In genomic region chr14:50532502-50533313, GRCh38 we compare ENCODE assay signal across 1 cellular context.
TF ChIP-seq lines count a peak whose summit lies in the region.

Gene MAP4K5 (minus strand): TSS chr14:50532569. CDS start chr14:50532049, 520 bp downstream.

TF ChIP-seq in HepG2, 621 proteins besides CTCF, POLR2A, EP300 and RAD21 (continued from another document and continues in another):
- peak; percentile 3; the same call in 1 of the 2 replicates for TF ChIP-seq EED (CRISPR knock-in tag; IDR thresholded peaks at IDR 0.05)
- TF ChIP-seq ERF (CRISPR knock-in tag; IDR thresholded peaks at IDR 0.05), result peak; percentile 62; the same call in 1 of the 2 replicates
- no peak for TF ChIP-seq NR3C1 (CRISPR knock-in tag; IDR thresholded peaks at IDR 0.05)
- TF ChIP-seq RFX3 (CRISPR knock-in tag; IDR thresholded peaks at IDR 0.05), result no peak
- TF ChIP-seq SRSF1 (optimal IDR thresholded peaks at IDR 0.05; ENCODE audit: low read depth, low read length), result no peak
- peak; percentile 63; the same call in 1 of the 2 replicates for TF ChIP-seq ZBTB14 (CRISPR knock-in tag; IDR thresholded peaks at IDR 0.05)
- no peak for TF ChIP-seq ELK4 (CRISPR knock-in tag; IDR thresholded peaks at IDR 0.05; ENCODE audit: borderline replicate concordance)
- TF ChIP-seq TEF (CRISPR knock-in tag; IDR thresholded peaks at IDR 0.05), result no peak
- no peak; the same call in 1 of the 2 replicates for TF ChIP-seq ZNF773 (CRISPR knock-in tag; IDR thresholded peaks at IDR 0.05; ENCODE audit: borderline replicate concordance)
- TF ChIP-seq ZNF160 (CRISPR knock-in tag; IDR thresholded peaks at IDR 0.05), result no peak; the same call in 1 of the 2 replicates
- 0 out of 2 replicates have a peak, but pooled peaks have one; percentile 19 for TF ChIP-seq RFXANK (CRISPR knock-in tag; IDR thresholded peaks at IDR 0.05)
- TF ChIP-seq SOX6 (IDR thresholded peaks at IDR 0.05), result no peak
- TF ChIP-seq SOX6 (CRISPR knock-in tag; IDR thresholded peaks at IDR 0.05), result no peak; the same call in 1 of the 2 replicates
- 0 out of 2 replicates have a peak, but pooled peaks have one; percentile 26 for TF ChIP-seq SIX4 (CRISPR knock-in tag; IDR thresholded peaks at IDR 0.05)
- peak; percentile 22; the same call in 1 of the 2 replicates for TF ChIP-seq RARA (CRISPR knock-in tag; IDR thresholded peaks at IDR 0.05)
- no peak for TF ChIP-seq KDM1A (CRISPR knock-in tag; IDR thresholded peaks at IDR 0.05)
- no peak for TF ChIP-seq NBN (conservative IDR thresholded peaks at IDR 0.05)
- no peak for TF ChIP-seq ZNF484 (CRISPR knock-in tag; IDR thresholded peaks at IDR 0.05; ENCODE audit: borderline replicate concordance, low read depth)
- peak; percentile 21 for TF ChIP-seq U2AF1 (optimal IDR thresholded peaks at IDR 0.05; ENCODE audit: low read depth, low read length)
- TF ChIP-seq ZNF431 (CRISPR knock-in tag; IDR thresholded peaks at IDR 0.05; ENCODE audit: borderline replicate concordance, low read depth), result no peak
- peak; percentile 70; the same call in 1 of the 2 replicates for TF ChIP-seq SALL1 (CRISPR knock-in tag; IDR thresholded peaks at IDR 0.05)
- no peak for TF ChIP-seq ZFYVE20 (CRISPR knock-in tag; IDR thresholded peaks at IDR 0.05; ENCODE audit: borderline replicate concordance, low read depth)
- peak; percentile 86 for TF ChIP-seq MAX (IDR thresholded peaks at IDR 0.05)
- TF ChIP-seq THRA (CRISPR knock-in tag; IDR thresholded peaks at IDR 0.05; ENCODE audit: borderline replicate concordance), result peak; percentile 55; the same call in 1 of the 2 replicates
- no peak for TF ChIP-seq ZBTB10 (CRISPR knock-in tag; IDR thresholded peaks at IDR 0.05; ENCODE audit: borderline replicate concordance)
- peak; percentile 65; the same call in 1 of the 2 replicates for TF ChIP-seq HDAC1 (CRISPR knock-in tag; IDR thresholded peaks at IDR 0.05)
- no peak for TF ChIP-seq ZNF407 (CRISPR knock-in tag; IDR thresholded peaks at IDR 0.05; ENCODE audit: not compliant biosample characterization)
- no peak for TF ChIP-seq GTF3A (CRISPR knock-in tag; conservative IDR thresholded peaks at IDR 0.05)
- peak; percentile 67 for TF ChIP-seq POLR2G (IDR thresholded peaks at IDR 0.05; ENCODE audit: low read depth, low read length)
- no peak for TF ChIP-seq ZSCAN12 (CRISPR knock-in tag; IDR thresholded peaks at IDR 0.05)
- no peak for TF ChIP-seq ZNF20 (CRISPR knock-in tag; IDR thresholded peaks at IDR 0.05)
- no peak for TF ChIP-seq IKZF1 (IDR thresholded peaks at IDR 0.05)
- peak; percentile 30; the same call in 1 of the 2 replicates for TF ChIP-seq E2F5 (CRISPR knock-in tag; conservative IDR thresholded peaks at IDR 0.05)
- 0 out of 2 replicates have a peak, but pooled peaks have one; percentile 12 for TF ChIP-seq PHF21A (CRISPR knock-in tag; IDR thresholded peaks at IDR 0.05)
- no peak; the same call in 1 of the 2 replicates for TF ChIP-seq ZNF354B (CRISPR knock-in tag; IDR thresholded peaks at IDR 0.05)
- no peak for TF ChIP-seq CAMTA2 (CRISPR knock-in tag; IDR thresholded peaks at IDR 0.05; ENCODE audit: borderline replicate concordance)
- no peak; the same call in 1 of the 2 replicates for TF ChIP-seq CEBPG (CRISPR knock-in tag; IDR thresholded peaks at IDR 0.05)
- no peak for TF ChIP-seq PHB2 (IDR thresholded peaks at IDR 0.05; ENCODE audit: partially characterized antibody)
- no peak; the same call in 1 of the 2 replicates for TF ChIP-seq ZNF790 (CRISPR knock-in tag; IDR thresholded peaks at IDR 0.05; ENCODE audit: borderline replicate concordance)
- peak; percentile 16; the same call in 1 of the 2 replicates for TF ChIP-seq DRAP1 (CRISPR knock-in tag; IDR thresholded peaks at IDR 0.05)
- peak; percentile 81; the same call in 1 of the 2 replicates for TF ChIP-seq HOXA3 (CRISPR knock-in tag; IDR thresholded peaks at IDR 0.05)
- peak; percentile 82; the same call in 1 of the 2 replicates for TF ChIP-seq HNRNPL (IDR thresholded peaks at IDR 0.05; ENCODE audit: low read depth, low read length)
- no peak for TF ChIP-seq CENPBD1 (CRISPR knock-in tag; IDR thresholded peaks at IDR 0.05; ENCODE audit: borderline replicate concordance, low read depth)
- no peak; the same call in 1 of the 2 replicates for TF ChIP-seq ZNF230 (CRISPR knock-in tag; IDR thresholded peaks at IDR 0.05)
- no peak for TF ChIP-seq ZNF317 (CRISPR knock-in tag; IDR thresholded peaks at IDR 0.05)
- TF ChIP-seq CENPX (CRISPR knock-in tag; IDR thresholded peaks at IDR 0.05), result no peak
- no peak for TF ChIP-seq GPBP1L1 (CRISPR knock-in tag; IDR thresholded peaks at IDR 0.05)
